In genomic region chr2:105062158-105062557, GRCh38 we compare ENCODE assay signal across 22 cellular contexts.
"Had no signal": no experiment of that assay in that cellular context is flagged by ENCODE, and none has a peak within 500 bp of the region (broad histone marks: within the 10 kb centered on the region; RNA-seq: fewer than 3 reads in every experiment).

No MANE protein-coding gene starts in this region.

- DNase-seq: IMR-90, MV-4-11, NCI-H1048, NCI-H1105, NCI-H1417, NCI-H146, NCI-H1694 treated with DMSO at 0.1 percent for 48 hours, NCI-H1930, NCI-H2081, NCI-H2107, NCI-H226, NCI-H446, NCI-H510A, NCI-H524 treated with DMSO at 0.1 percent for 48 hours, NCI-H69, NCI-H774, Right ventricle myocardium superior, RPMI8226, SIG-M5 had no signal

- H3K27me3 ChIP-seq: SJSA1 had no signal

- H3K36me3 ChIP-seq: SJSA1 had no signal

- H3K4me3 ChIP-seq: SJSA1, SK-N-MC had no signal

- H3K4me1 ChIP-seq: SJSA1 had no signal

- ATAC-seq: HepG2 had no signal

- H3K27ac ChIP-seq: SJSA1, SK-N-MC had no signal
